In the genomic region with DNA sequence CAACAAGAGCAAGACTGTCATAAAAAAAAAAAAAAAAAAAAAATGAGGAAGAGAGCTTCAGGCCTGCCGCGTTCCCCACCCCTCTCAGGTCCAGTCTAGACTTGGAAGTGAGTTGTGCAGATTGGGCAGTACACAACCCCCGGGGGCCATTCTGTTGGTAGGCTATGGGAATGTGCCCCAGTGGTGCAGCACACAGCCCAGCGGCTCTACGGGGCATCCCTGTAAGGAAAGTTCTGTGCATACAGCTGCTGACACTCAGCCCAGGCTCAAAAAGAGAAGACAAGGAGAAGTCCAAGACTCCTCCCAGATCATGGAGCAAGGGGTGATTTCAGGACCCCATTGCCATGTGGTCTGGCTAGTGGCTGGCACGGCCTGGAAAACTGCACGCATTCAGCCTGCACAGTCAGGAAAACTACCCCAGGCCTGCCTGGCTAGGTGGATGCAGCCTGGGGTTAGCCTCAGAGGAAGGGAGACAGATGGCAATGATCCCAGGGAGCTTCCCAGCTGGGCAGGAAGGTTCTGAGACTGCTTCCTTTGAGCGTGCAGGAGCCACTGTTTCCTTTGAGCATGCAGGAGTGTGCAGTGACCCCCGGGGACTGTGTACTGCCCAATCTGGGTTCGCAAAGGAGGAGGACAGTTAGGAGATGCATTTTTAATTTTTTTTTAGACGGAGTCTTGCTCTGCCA, we compare ENCODE assay signal across 18 cellular contexts. TPM values are rescaled to one million over a fixed set of nuclear protein-coding genes. Genes with fewer than 3 reads are reported as not detected.
DNase-seq lines count a peak whose midpoint lies in the region; ATAC-seq and TF ChIP-seq lines count a peak whose summit lies in the region.
"Had no signal": no experiment of that assay in that cellular context is flagged by ENCODE, and none has a peak within 500 bp of the region (broad histone marks: within the 10 kb centered on the region; RNA-seq: fewer than 3 reads in every experiment).

No MANE protein-coding gene starts in this region.

- H3K27ac ChIP-seq in CD4-positive, alpha-beta memory T cell (ENCODE audit: low read depth, low read length): no peak overlapping the region
- H3K27ac ChIP-seq in IMR-90 (ENCODE audit: insufficient read depth, low read length): no peak overlapping the region

- WGBS in IMR-90 (ENCODE audit: extremely low coverage in 2 of 2, insufficient read length in 1 of 2), 2 experiments: no CpG with 5 or more reads among the region's 11 CpGs

- no peak overlapping the region for H4K8ac ChIP-seq in IMR-90 (ENCODE audit: low read depth in 2 of 2, low read length in 2 of 2)

- H2AFZ ChIP-seq in IMR-90 (replicated peaks; ENCODE audit: low read length, poor library complexity): peak overlapping the region; percentile 14

- peaks cover 22 to 46% (median 31%) of the 10 kb centered on the region in 4 donors for H3K4me1 Mint-ChIP-seq in CD4-positive, alpha-beta memory T cell
- peaks cover 57% of the 10 kb centered on the region for H3K4me1 Mint-ChIP-seq in dendritic cell treated with granulocyte-macrophage colony-stimulating factor and Interleukin-4, amounts not matched to agents 40 ng/mL and 50 ng/mL, for 4 days (ENCODE audit: low read depth)

- BruUV-seq in IMR-90 (replicated peaks; lab: Mats Ljungman, UMichigan): no TSS peak

- H3K79me1 ChIP-seq in IMR-90 (ENCODE audit: low read depth in 1 of 2, low read length in 2 of 2): no peaks in the 10 kb centered on the region

- dilution Hi-C loops in IMR-90 (cut with HindIII; ENCODE audit: low sequenced_read_pairs, unreplicated experiment): no loop called here

- H3K36me3 Mint-ChIP-seq in CD4-positive, alpha-beta memory T cell: no peaks in the 10 kb centered on the region
- H3K36me3 Mint-ChIP-seq in dendritic cell treated with granulocyte-macrophage colony-stimulating factor and Interleukin-4, amounts not matched to agents 40 ng/mL and 50 ng/mL, for 4 days (ENCODE audit: low read depth): peaks cover 75% of the 10 kb centered on the region
- H3K36me3 Mint-ChIP-seq: CD4-positive, CD25-positive, alpha-beta regulatory T cell had no signal

- no peaks in the 10 kb centered on the region for H3K36me3 ChIP-seq in CD4-positive, alpha-beta memory T cell (ENCODE audit: insufficient read depth, low read length)
- no peaks in the 10 kb centered on the region for H3K36me3 ChIP-seq in IMR-90 (ENCODE audit: control insufficient read depth, insufficient read depth, low read length)

- TF ChIP-seq RAD21 in IMR-90 (IDR thresholded peaks at IDR 0.05; ENCODE audit: low read length): no peak

- H3K4ac ChIP-seq in IMR-90 (ENCODE audit: low read depth, low read length): no peak overlapping the region

- DNase-seq in CD4-positive, alpha-beta memory T cell: no peak
- no peak for DNase-seq in IMR-90
- DNase-seq in lung microvascular endothelial cell (ENCODE audit: low read depth in 2 of 2): peak; percentile 56 to 93
- DNase-seq: activated CD4-positive, alpha-beta T cell treated with anti-CD3 and anti-CD28 coated beads, Interleukin-2, amount 10 ng/mL, durations not matched to agents 7 days and 5 days; activated T-cell treated with anti-CD3 and anti-CD28 coated beads, Interleukin-2, amount 50 U/mL, for 4 hours; CD4-positive, CD25-positive, alpha-beta regulatory T cell; EL; mucosa of descending colon; NCI-H1105; NCI-H446 treated with DMSO at 0.1 percent for 48 hours; SHP77; stimulated activated naive CD8-positive, alpha-beta T cell treated with anti-CD3 and anti-CD28 coated beads, Interleukin-15, amount 100 ng/mL, for 72 hours; T-helper 9 cell had no signal

- POLR2A ChIA-PET in CD4-positive, alpha-beta memory T cell (lab: Charles Lee; ENCODE audit: partially characterized antibody): no interaction called here
- POLR2A ChIA-PET in IMR-90 (lab: Charles Lee; ENCODE audit: unreplicated experiment): no interaction called here

- no peak overlapping the region for H3K18ac ChIP-seq in IMR-90 (ENCODE audit: low read depth, low read length)

- no peaks in the 10 kb centered on the region for H3K27me3 ChIP-seq in CD4-positive, alpha-beta memory T cell (ENCODE audit: insufficient read depth, low read length)
- peaks cover 6% of the 10 kb centered on the region for H3K27me3 ChIP-seq in IMR-90 (ENCODE audit: control insufficient read depth, insufficient read depth, low read length)

- no peak overlapping the region for H3K4me3 Mint-ChIP-seq in CD4-positive, alpha-beta memory T cell
- H3K4me3 Mint-ChIP-seq in dendritic cell treated with granulocyte-macrophage colony-stimulating factor and Interleukin-4, amounts not matched to agents 40 ng/mL and 50 ng/mL, for 4 days: peak overlapping the region; percentile 26
- H3K4me3 Mint-ChIP-seq: activated CD4-positive, alpha-beta T cell treated with anti-CD3 and anti-CD28 coated beads, Interleukin-2, amount 10 ng/mL, durations not matched to agents 7 days and 5 days; activated T-cell treated with anti-CD3 and anti-CD28 coated beads, Interleukin-2, amount 50 U/mL, for 4 hours; CD4-positive, CD25-positive, alpha-beta regulatory T cell; IgD-negative memory B cell; stimulated activated naive CD8-positive, alpha-beta T cell treated with anti-CD3 and anti-CD28 coated beads, Interleukin-15, amount 100 ng/mL, for 72 hours had no signal

- no peaks in the 10 kb centered on the region for H3K9me3 ChIP-seq in CD4-positive, alpha-beta memory T cell (ENCODE audit: control insufficient read depth in 1 of 2, low read length in 2 of 2)
- no peaks in the 10 kb centered on the region for H3K9me3 ChIP-seq in IMR-90 (ENCODE audit: control insufficient read depth, insufficient read depth, low read length)
- H3K9me3 ChIP-seq: mucosa of descending colon had no signal

- H3K4me3 ChIP-seq in CD4-positive, alpha-beta memory T cell (ENCODE audit: low read length in 2 of 2): no peak overlapping the region
- no peak overlapping the region for H3K4me3 ChIP-seq in IMR-90 (ENCODE audit: insufficient read depth, low read depth, low read length)
- H3K4me3 ChIP-seq: mucosa of descending colon had no signal

- H3K14ac ChIP-seq in IMR-90 (replicated peaks; ENCODE audit: low read depth, low read length): no peak overlapping the region

- no peaks in the 10 kb centered on the region for H3K27me3 Mint-ChIP-seq in CD4-positive, alpha-beta memory T cell
- no peaks in the 10 kb centered on the region for H3K27me3 Mint-ChIP-seq in dendritic cell treated with granulocyte-macrophage colony-stimulating factor and Interleukin-4, amounts not matched to agents 40 ng/mL and 50 ng/mL, for 4 days
- H3K27me3 Mint-ChIP-seq: activated CD4-positive, alpha-beta T cell treated with anti-CD3 and anti-CD28 coated beads, Interleukin-2, amount 10 ng/mL, durations not matched to agents 7 days and 5 days; CD4-positive, CD25-positive, alpha-beta regulatory T cell; IgD-negative memory B cell; stimulated activated naive CD8-positive, alpha-beta T cell treated with anti-CD3 and anti-CD28 coated beads, Interleukin-15, amount 100 ng/mL, for 72 hours had no signal

- no peak overlapping the region; the same call in 1 of the 2 replicates for H2AK5ac ChIP-seq in IMR-90 (ENCODE audit: low read depth, low read length)

- no peaks in the 10 kb centered on the region for H4K20me1 ChIP-seq in IMR-90 (ENCODE audit: insufficient read depth, low read length)

- no peak overlapping the region for H2BK15ac ChIP-seq in IMR-90 (ENCODE audit: low read depth, low read length)

- peak overlapping the region in 5 of 7 donors; percentile 30 to 50 (median 44) for H3K27ac Mint-ChIP-seq in CD4-positive, alpha-beta memory T cell
- H3K27ac Mint-ChIP-seq in dendritic cell treated with granulocyte-macrophage colony-stimulating factor and Interleukin-4, amounts not matched to agents 40 ng/mL and 50 ng/mL, for 4 days: peak overlapping the region; percentile 93
- H3K27ac Mint-ChIP-seq: activated CD4-positive, alpha-beta T cell treated with anti-CD3 and anti-CD28 coated beads, Interleukin-2, amount 10 ng/mL, durations not matched to agents 7 days and 5 days had no signal

- no peak for TF ChIP-seq POLR2A in IMR-90 (IDR thresholded peaks at IDR 0.05; ENCODE audit: low read depth, low read length)

- H3K23ac ChIP-seq in IMR-90 (ENCODE audit: low read depth, low read length): no peak overlapping the region

- no peak overlapping the region for H2AK9ac ChIP-seq in IMR-90 (replicated peaks; ENCODE audit: low read depth, low read length, poor library complexity)

- in situ Hi-C loops in IMR-90 (cut with MboI; ENCODE audit: low sequenced_read_pairs): no loop called here

- TF ChIP-seq CTCF in IMR-90 (conservative IDR thresholded peaks at IDR 0.05; ENCODE audit: low read depth, low read length): no peak

- H2BK20ac ChIP-seq in IMR-90 (ENCODE audit: low read depth, low read length): no peak overlapping the region

- peaks cover 8% of the 10 kb centered on the region for H3K9me1 ChIP-seq in IMR-90 (ENCODE audit: insufficient read depth, low read length)

- no peak overlapping the region for H4K5ac ChIP-seq in IMR-90 (ENCODE audit: low read depth, low read length)

- no peak for ATAC-seq in IMR-90 (ENCODE audit: low read depth)
- ATAC-seq in GM19467 (IDR thresholded peaks at IDR 0.05; ENCODE audit: unreplicated experiment): no peak
- no peak for ATAC-seq in GM21529 (IDR thresholded peaks at IDR 0.05; ENCODE audit: unreplicated experiment)
- ATAC-seq in GM19455 (IDR thresholded peaks at IDR 0.05; ENCODE audit: unreplicated experiment): no peak
- ATAC-seq: activated T-cell treated with anti-CD3 and anti-CD28 coated beads, Interleukin-2, amount 50 U/mL, for 4 hours; mucosa of descending colon; stimulated activated naive CD8-positive, alpha-beta T cell treated with anti-CD3 and anti-CD28 coated beads, Interleukin-15, amount 100 ng/mL, for 72 hours had no signal

- no peak overlapping the region for H3K4me2 ChIP-seq in IMR-90 (ENCODE audit: low read depth, low read length)

- no peak overlapping the region for H4K91ac ChIP-seq in IMR-90 (ENCODE audit: insufficient read depth, low read depth, low read length)

- H2BK5ac ChIP-seq in IMR-90 (ENCODE audit: low read depth, low read length, poor library complexity, severe bottlenecking): no peak overlapping the region

- H3K9ac ChIP-seq in IMR-90 (ENCODE audit: low read depth, low read length): no peak overlapping the region

- CTCF ChIA-PET in CD4-positive, alpha-beta memory T cell (lab: Charles Lee; ENCODE audit: partially characterized antibody): no interaction called here
- CTCF ChIA-PET in IMR-90 (lab: Yijun Ruan, JAX): no interaction called here

- intact Hi-C loops in CD4-positive, alpha-beta memory T cell (cut with micrococcal nuclease): loop anchor here (10.0 kb wide), 1 partner anchor 149 kb away; the partner anchor contains the start of gene POLG2
- intact Hi-C loops in IMR-90 (cut with micrococcal nuclease): no loop called here
- intact Hi-C loops in dendritic cell treated with granulocyte-macrophage colony-stimulating factor and Interleukin-4, amounts not matched to agents 40 ng/mL and 50 ng/mL, for 4 days (cut with micrococcal nuclease): no loop called here

- H3K9me3 Mint-ChIP-seq in CD4-positive, alpha-beta memory T cell: no peaks in the 10 kb centered on the region
- no peaks in the 10 kb centered on the region for H3K9me3 Mint-ChIP-seq in dendritic cell treated with granulocyte-macrophage colony-stimulating factor and Interleukin-4, amounts not matched to agents 40 ng/mL and 50 ng/mL, for 4 days
- H3K9me3 Mint-ChIP-seq: activated CD4-positive, alpha-beta T cell treated with anti-CD3 and anti-CD28 coated beads, Interleukin-2, amount 10 ng/mL, durations not matched to agents 7 days and 5 days; activated T-cell treated with anti-CD3 and anti-CD28 coated beads, Interleukin-2, amount 50 U/mL, for 4 hours; CD4-positive, CD25-positive, alpha-beta regulatory T cell; IgD-negative memory B cell; stimulated activated naive CD8-positive, alpha-beta T cell treated with anti-CD3 and anti-CD28 coated beads, Interleukin-15, amount 100 ng/mL, for 72 hours had no signal

- H3K4me1 ChIP-seq in CD4-positive, alpha-beta memory T cell (ENCODE audit: insufficient read depth, low read length): peaks cover 55% of the 10 kb centered on the region
- peaks cover 6% of the 10 kb centered on the region for H3K4me1 ChIP-seq in IMR-90 (ENCODE audit: control insufficient read depth, insufficient read depth, low read length)

- no peak overlapping the region for H3K56ac ChIP-seq in IMR-90 (ENCODE audit: extremely low read depth, insufficient read depth, low read length)

- no peak overlapping the region for H2BK120ac ChIP-seq in IMR-90 (ENCODE audit: low read depth, low read length)

RNA-seq across cellular contexts. Expression of gene PECAM1, which starts 44.8 kb away (rescaled TPM):
- total RNA-seq in CD4-positive, alpha-beta memory T cell: 1 to 10 TPM; 3.8 to 4.0 TPM
- polyA plus RNA-seq in CD4-positive, alpha-beta memory T cell: 1 to 10 TPM; 2.8 to 5.9 TPM
- total RNA-seq in IMR-90 (2012; rRNA removed) (not detected in 2 replicates), lung microvascular endothelial cell (395 and 423 TPM in 2 replicates)
- polyA plus RNA-seq in IMR-90 (2012; rRNA removed): not detected in 2 replicates
- not detected in 2 replicates for polyA plus RNA-seq in IMR-90 (2012; cell fraction: cytosol; rRNA removed)
- polyA plus RNA-seq in IMR-90 (2012; cell fraction: nucleus; rRNA removed; ENCODE audit: low replicate concordance): not detected in 2 replicates

Comparison
In these comparisons a context has a peak if more than half of its experiments do, and no peak if none do; other contexts are left out.
1. DNase-seq: peak in lung microvascular endothelial cell (2 of 2); none in CD4-positive, alpha-beta memory T cell (0 of 5) and IMR-90 (single experiment).
2. RNA of gene PECAM1, which starts 44.8 kb away (total RNA-seq): 395 to 423 TPM in lung microvascular endothelial cell; 3.8 to 4.0 TPM in CD4-positive, alpha-beta memory T cell and not detected in IMR-90; every median in the first group is over 10 times any median in the second.